In the genomic region with DNA sequence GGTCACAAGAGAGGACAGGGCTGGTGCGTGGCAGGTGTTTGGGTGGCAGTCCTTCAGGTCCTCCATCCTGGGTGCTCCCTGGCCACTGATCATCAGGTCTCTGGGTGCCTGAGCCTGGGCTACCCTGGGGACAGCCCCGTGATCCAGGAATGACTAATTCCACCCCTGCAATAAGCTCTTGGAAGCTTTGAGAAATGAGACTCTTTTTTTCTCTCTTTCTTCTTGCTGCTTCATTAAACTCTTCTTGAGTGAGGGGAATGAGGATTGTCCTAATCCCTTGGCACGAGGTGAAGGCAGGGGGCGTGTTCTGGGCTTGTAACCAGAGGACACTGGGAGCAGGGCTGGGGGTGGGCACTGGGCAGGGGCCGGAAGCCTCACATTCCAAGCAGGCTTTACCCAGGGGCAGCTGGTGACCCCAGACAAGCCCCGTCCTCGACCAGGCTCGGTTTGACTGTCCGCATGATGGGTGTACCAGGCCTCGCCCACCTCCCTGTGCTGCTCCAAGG, we compare ENCODE assay signal across 18 cellular contexts. TPM values are rescaled to one million over a fixed set of nuclear protein-coding genes. Genes with fewer than 3 reads are reported as not detected.
DNase-seq lines count a peak whose midpoint lies in the region; ATAC-seq and TF ChIP-seq lines count a peak whose summit lies in the region.
"Had no signal": no experiment of that assay in that cellular context is flagged by ENCODE, and none has a peak within 500 bp of the region (broad histone marks: within the 10 kb centered on the region; RNA-seq: fewer than 3 reads in every experiment).

No MANE protein-coding gene starts in this region.

- WGBS in stomach, 5 donors = 65 to 84% (median 75%) methylated on average over 6 to 10 of the region's 10 CpGs

- ATAC-seq in activated naive CD8-positive, alpha-beta T cell treated with anti-CD3 and anti-CD28 coated beads, Interleukin-2, amount 50 U/mL, for 24 hours = peak; percentile 42
- no peak for ATAC-seq in GM18858 (IDR thresholded peaks at IDR 0.05; ENCODE audit: unreplicated experiment)
- no peak for ATAC-seq in GM21737 (IDR thresholded peaks at IDR 0.05; ENCODE audit: unreplicated experiment)

- peaks cover 45 to 76% (median 60%) of the 10 kb centered on the region in 4 donors for H3K4me1 ChIP-seq in stomach

- H3K36me3 Mint-ChIP-seq in activated naive CD8-positive, alpha-beta T cell treated with anti-CD3 and anti-CD28 coated beads, Interleukin-2, amount 50 U/mL, for 24 hours (ENCODE audit: low read depth) = no peaks in the 10 kb centered on the region
- H3K36me3 Mint-ChIP-seq in activated naive CD8-positive, alpha-beta T cell treated with anti-CD3 and anti-CD28 coated beads for 36 hours = peaks cover 4% of the 10 kb centered on the region
- no peaks in the 10 kb centered on the region for H3K36me3 Mint-ChIP-seq in brain
- H3K36me3 Mint-ChIP-seq: activated naive CD8-positive, alpha-beta T cell treated with anti-CD3 and anti-CD28 coated beads, Interleukin-2, amount 10 ng/mL, durations not matched to agents 7 days and 5 days had no signal

- no peak overlapping the region for H3K4me3 ChIP-seq in stomach
- H3K4me3 ChIP-seq: cardiac muscle cell had no signal

- intact Hi-C loops in stomach (cut with DNase I; ENCODE audit: low total_unique reads) = no loop called here

- H3K4me3 Mint-ChIP-seq in activated naive CD8-positive, alpha-beta T cell treated with anti-CD3 and anti-CD28 coated beads, Interleukin-2, amount 50 U/mL, for 24 hours = no peak overlapping the region
- H3K4me3 Mint-ChIP-seq in activated naive CD8-positive, alpha-beta T cell treated with anti-CD3 and anti-CD28 coated beads for 36 hours = no peak overlapping the region
- no peak overlapping the region for H3K4me3 Mint-ChIP-seq in brain
- H3K4me3 Mint-ChIP-seq: activated naive CD8-positive, alpha-beta T cell treated with anti-CD3 and anti-CD28 coated beads, Interleukin-2, amount 10 ng/mL, durations not matched to agents 7 days and 5 days; T-helper 1 cell treated with Interleukin-12 subunit alpha and Interleukin-12 subunit beta and Interleukin-4 antibody, amounts not matched to agents 30 μg/mL and 1 μg/mL, for 36 hours had no signal

- peaks cover 28% of the 10 kb centered on the region for H3K4me1 Mint-ChIP-seq in activated naive CD8-positive, alpha-beta T cell treated with anti-CD3 and anti-CD28 coated beads, Interleukin-2, amount 50 U/mL, for 24 hours
- H3K4me1 Mint-ChIP-seq in activated naive CD8-positive, alpha-beta T cell treated with anti-CD3 and anti-CD28 coated beads for 36 hours = peaks cover 16% of the 10 kb centered on the region
- peaks cover 38% of the 10 kb centered on the region for H3K4me1 Mint-ChIP-seq in brain

- peak overlapping the region in 4 of 5 donors; percentile 68 to 80 (median 78) for H3K27ac ChIP-seq in stomach
- H3K27ac ChIP-seq: cardiac muscle cell had no signal

- no peaks in the 10 kb centered on the region for H3K9me3 Mint-ChIP-seq in activated naive CD8-positive, alpha-beta T cell treated with anti-CD3 and anti-CD28 coated beads, Interleukin-2, amount 50 U/mL, for 24 hours
- H3K9me3 Mint-ChIP-seq in activated naive CD8-positive, alpha-beta T cell treated with anti-CD3 and anti-CD28 coated beads for 36 hours = no peaks in the 10 kb centered on the region
- H3K9me3 Mint-ChIP-seq in brain = peaks cover 0 to 4% (median 0%) of the 10 kb centered on the region in 5 experiments
- H3K9me3 Mint-ChIP-seq: activated naive CD8-positive, alpha-beta T cell treated with anti-CD3 and anti-CD28 coated beads, Interleukin-2, amount 10 ng/mL, durations not matched to agents 7 days and 5 days; T-helper 1 cell treated with Interleukin-12 subunit alpha and Interleukin-12 subunit beta and Interleukin-4 antibody, amounts not matched to agents 30 μg/mL and 1 μg/mL, for 36 hours had no signal

- H3K27me3 Mint-ChIP-seq in activated naive CD8-positive, alpha-beta T cell treated with anti-CD3 and anti-CD28 coated beads, Interleukin-2, amount 50 U/mL, for 24 hours = no peaks in the 10 kb centered on the region
- H3K27me3 Mint-ChIP-seq in activated naive CD8-positive, alpha-beta T cell treated with anti-CD3 and anti-CD28 coated beads for 36 hours = no peaks in the 10 kb centered on the region
- peaks cover 4% of the 10 kb centered on the region for H3K27me3 Mint-ChIP-seq in brain
- H3K27me3 Mint-ChIP-seq: activated naive CD8-positive, alpha-beta T cell treated with anti-CD3 and anti-CD28 coated beads, Interleukin-2, amount 10 ng/mL, durations not matched to agents 7 days and 5 days had no signal

- H3K36me3 ChIP-seq in stomach = no peaks in the 10 kb centered on the region
- H3K36me3 ChIP-seq: cardiac muscle cell had no signal

- DNase-seq in activated naive CD8-positive, alpha-beta T cell treated with anti-CD3 and anti-CD28 coated beads, Interleukin-2, amount 50 U/mL, for 24 hours = no peak
- no peak for DNase-seq in activated naive CD8-positive, alpha-beta T cell treated with anti-CD3 and anti-CD28 coated beads for 36 hours
- DNase-seq in left kidney (ENCODE audit: low read depth, low spot score) (peak; percentile 68), stomach (no peak), NCI-H2081 (lab: John Stamatoyannopoulos, UW) (no peak)
- DNase-seq: activated naive CD8-positive, alpha-beta T cell treated with anti-CD3 and anti-CD28 coated beads, Interleukin-2, amount 10 ng/mL, durations not matched to agents 7 days and 5 days; COR-L47; GF-D8; NCI-H226; SHP77 treated with DMSO at 0.1 percent for 48 hours had no signal

- TF ChIP-seq POLR2A in stomach (IDR thresholded peaks at IDR 0.05) = no peak

- H3K27ac Mint-ChIP-seq in activated naive CD8-positive, alpha-beta T cell treated with anti-CD3 and anti-CD28 coated beads, Interleukin-2, amount 50 U/mL, for 24 hours = no peak overlapping the region
- H3K27ac Mint-ChIP-seq in activated naive CD8-positive, alpha-beta T cell treated with anti-CD3 and anti-CD28 coated beads for 36 hours = no peak overlapping the region
- H3K27ac Mint-ChIP-seq in brain = peak overlapping the region; percentile 43 to 96 (median 87)
- H3K27ac Mint-ChIP-seq: activated naive CD8-positive, alpha-beta T cell treated with anti-CD3 and anti-CD28 coated beads, Interleukin-2, amount 10 ng/mL, durations not matched to agents 7 days and 5 days; progenitor cell of endocrine pancreas; T-helper 1 cell treated with Interleukin-12 subunit alpha and Interleukin-12 subunit beta and Interleukin-4 antibody, amounts not matched to agents 30 μg/mL and 1 μg/mL, for 36 hours had no signal

- H3K27me3 ChIP-seq in stomach = no peaks in the 10 kb centered on the region
- H3K27me3 ChIP-seq: cardiac muscle cell had no signal

- H3K9me3 ChIP-seq in stomach = no peaks in the 10 kb centered on the region

- no peak for TF ChIP-seq CTCF in brain (conservative IDR thresholded peaks at IDR 0.05)
- TF ChIP-seq CTCF in stomach (IDR thresholded peaks at IDR 0.05) = no peak

- TF ChIP-seq EP300 in stomach (IDR thresholded peaks at IDR 0.05) = no peak

RNA-seq across cellular contexts. Expression of gene SPNS2, which starts 21.3 kb away (rescaled TPM):
- under 1 TPM; 0.20 to 0.43 TPM for total RNA-seq in activated naive CD8-positive, alpha-beta T cell treated with anti-CD3 and anti-CD28 coated beads for 36 hours
- polyA plus RNA-seq in brain (ENCODE audit: insufficient read depth, low read depth, low replicate concordance) (17.9 TPM), stomach (10 to 100 TPM; 13.7 to 30.0 (median 20.3) TPM)
- 10 to 100 TPM in 4 of 5 donors, 1 to 10 TPM in 1; 4.1 to 67.7 (median 27.7) TPM for total RNA-seq in stomach

RNA-seq across cellular contexts. Expression of gene SPNS3, which starts 43.6 kb away (rescaled TPM):
- 10 to 100 TPM; 11.7 to 14.3 TPM for total RNA-seq in activated naive CD8-positive, alpha-beta T cell treated with anti-CD3 and anti-CD28 coated beads for 36 hours
- polyA plus RNA-seq in brain (ENCODE audit: insufficient read depth, low read depth, low replicate concordance) (0.41 TPM), stomach (under 1 TPM; 0.37 to 0.61 (median 0.48) TPM)
- under 1 TPM in 1 of 5 donors, not detected in 4; 0.92 TPM for total RNA-seq in stomach
- total RNA-seq: cardiac muscle cell, fibroblast of villous mesenchyme, myocyte, progenitor cell of endocrine pancreas had no signal
- polyA plus RNA-seq: cardiac muscle cell had no signal

Comparison
In these comparisons a context has a peak if more than half of its experiments do, and no peak if none do; other contexts are left out.
1. H3K27ac Mint-ChIP-seq: peak in brain (5 of 5); none in activated naive CD8-positive, alpha-beta T cell treated with anti-CD3 and anti-CD28 coated beads, Interleukin-2, amount 50 U/mL, for 24 hours (single experiment) and activated naive CD8-positive, alpha-beta T cell treated with anti-CD3 and anti-CD28 coated beads for 36 hours (single experiment).
2. RNA of gene SPNS3, which starts 43.6 kb away (total RNA-seq): 11.7 to 14.3 TPM in activated naive CD8-positive, alpha-beta T cell treated with anti-CD3 and anti-CD28 coated beads for 36 hours; 0.92 TPM in stomach; every median in the first group is over 4 times any median in the second.